In genomic region chr12:65948320-65949008, GRCh38 we compare ENCODE assay signal across 8 cellular contexts.
DNase-seq lines count a peak whose midpoint lies in the region; ATAC-seq and TF ChIP-seq lines count a peak whose summit lies in the region.

No MANE protein-coding gene starts in this region.

- H3K4me3 Mint-ChIP-seq in CD8-positive, alpha-beta T cell: no peak overlapping the region
- no peak overlapping the region for H3K4me3 Mint-ChIP-seq in T-helper 2 cell treated with Interferon-gamma antibody and Interleukin-4, amounts not matched to agents 5 μg/mL and 100 μg/mL, for 36 hours

- CTCF ChIA-PET in CD8-positive, alpha-beta T cell (lab: Charles Lee): no interaction called here

- intact Hi-C loops in left lung (cut with DNase I): no loop called here
- intact Hi-C loops in CD8-positive, alpha-beta T cell (cut with DNase I, micrococcal nuclease): no loop called here

- POLR2A ChIA-PET in CD8-positive, alpha-beta T cell (lab: Charles Lee): no interaction called here

- DNase-seq in LHCN-M2 (ENCODE audit: low read depth) (peak; percentile 92), cerebellar cortex (ENCODE audit: low spot score) (peak; percentile 50), left lung (peak; percentile 58 to 63), tibial nerve (ENCODE audit: low spot score in 2 of 2) (peak; percentile 52 to 62), MV-4-11 (lab: John Stamatoyannopoulos, UW) (no peak), NAMALWA (ENCODE audit: low spot score) (no peak)
- DNase-seq in CD8-positive, alpha-beta T cell: no peak
- no peak for DNase-seq in T-helper 2 cell treated with Interferon-gamma antibody and Interleukin-4, amounts not matched to agents 5 μg/mL and 100 μg/mL, for 36 hours (ENCODE audit: low spot score)

- TF ChIP-seq POLR2A in tibial nerve (IDR thresholded peaks at IDR 0.05): no peak

- H3K27me3 ChIP-seq in left lung (no peaks in the 10 kb centered on the region), tibial nerve (no peaks in the 10 kb centered on the region)
- peaks cover 3% of the 10 kb centered on the region for H3K27me3 ChIP-seq in CD8-positive, alpha-beta T cell (ENCODE audit: insufficient read depth, low read length)

- no peak overlapping the region for H3K27ac ChIP-seq in left lung
- peak overlapping the region in 1 of 4 donors; percentile 34 for H3K27ac ChIP-seq in tibial nerve
- H3K27ac ChIP-seq in CD8-positive, alpha-beta T cell (ENCODE audit: low read depth, low read length): no peak overlapping the region

- H3K36me3 ChIP-seq in left lung (no peaks in the 10 kb centered on the region), tibial nerve (no peaks in the 10 kb centered on the region)
- no peaks in the 10 kb centered on the region for H3K36me3 ChIP-seq in CD8-positive, alpha-beta T cell (ENCODE audit: insufficient read depth, low read length)

- H3K27ac Mint-ChIP-seq in CD8-positive, alpha-beta T cell: no peak overlapping the region
- no peak overlapping the region for H3K27ac Mint-ChIP-seq in T-helper 2 cell treated with Interferon-gamma antibody and Interleukin-4, amounts not matched to agents 5 μg/mL and 100 μg/mL, for 36 hours

- H3K9me3 Mint-ChIP-seq in CD8-positive, alpha-beta T cell: no peaks in the 10 kb centered on the region
- no peaks in the 10 kb centered on the region for H3K9me3 Mint-ChIP-seq in T-helper 2 cell treated with Interferon-gamma antibody and Interleukin-4, amounts not matched to agents 5 μg/mL and 100 μg/mL, for 36 hours

- H3K4me1 Mint-ChIP-seq in CD8-positive, alpha-beta T cell (ENCODE audit: low read depth): no peaks in the 10 kb centered on the region
- H3K4me1 Mint-ChIP-seq in T-helper 2 cell treated with Interferon-gamma antibody and Interleukin-4, amounts not matched to agents 5 μg/mL and 100 μg/mL, for 36 hours (ENCODE audit: low read depth): no peaks in the 10 kb centered on the region

- TF ChIP-seq CTCF in left lung (IDR thresholded peaks at IDR 0.05) (no peak), tibial nerve (IDR thresholded peaks at IDR 0.05) (no peak)
- no peak for TF ChIP-seq CTCF in CD8-positive, alpha-beta T cell (IDR thresholded peaks at IDR 0.05)

- TF ChIP-seq EP300 in tibial nerve (IDR thresholded peaks at IDR 0.05): peak in 1 of 2 donors; percentile 86

- 7 to 9% methylated on average over 11 of the region's 11 CpGs for WGBS in tibial nerve, 2 donors

- H3K4me1 ChIP-seq in left lung (peaks cover 0 to 6% of the 10 kb centered on the region in 2 donors), tibial nerve (peaks cover 0 to 22% (median 6%) of the 10 kb centered on the region in 4 donors)
- no peaks in the 10 kb centered on the region for H3K4me1 ChIP-seq in CD8-positive, alpha-beta T cell (ENCODE audit: insufficient read depth, low read length)

- H3K9me3 ChIP-seq in left lung (no peaks in the 10 kb centered on the region), tibial nerve (no peaks in the 10 kb centered on the region)
- H3K9me3 ChIP-seq in CD8-positive, alpha-beta T cell (ENCODE audit: low read length): no peaks in the 10 kb centered on the region

- peaks cover 3% of the 10 kb centered on the region for H3K27me3 Mint-ChIP-seq in CD8-positive, alpha-beta T cell (ENCODE audit: low read depth)
- H3K27me3 Mint-ChIP-seq in T-helper 2 cell treated with Interferon-gamma antibody and Interleukin-4, amounts not matched to agents 5 μg/mL and 100 μg/mL, for 36 hours (ENCODE audit: low read depth): peaks cover 5% of the 10 kb centered on the region

- ATAC-seq in left lung: peak; percentile 80
- no peak for ATAC-seq in CD8-positive, alpha-beta T cell

- H3K36me3 Mint-ChIP-seq in CD8-positive, alpha-beta T cell: no peaks in the 10 kb centered on the region
- H3K36me3 Mint-ChIP-seq in T-helper 2 cell treated with Interferon-gamma antibody and Interleukin-4, amounts not matched to agents 5 μg/mL and 100 μg/mL, for 36 hours (ENCODE audit: low read depth): no peaks in the 10 kb centered on the region

- H3K4me3 ChIP-seq in left lung: no peak overlapping the region
- H3K4me3 ChIP-seq in tibial nerve: peak overlapping the region in 1 of 4 donors; percentile 28
- no peak overlapping the region for H3K4me3 ChIP-seq in CD8-positive, alpha-beta T cell (ENCODE audit: low read depth, low read length)

Comparison
In these comparisons a context has a peak if more than half of its experiments do, and no peak if none do; other contexts are left out.
1. DNase-seq: peak in LHCN-M2 (single experiment), cerebellar cortex (single experiment), left lung (2 of 2) and tibial nerve (2 of 2); none in CD8-positive, alpha-beta T cell (0 of 7), MV-4-11 (single experiment), NAMALWA (single experiment) and T-helper 2 cell treated with Interferon-gamma antibody and Interleukin-4, amounts not matched to agents 5 μg/mL and 100 μg/mL, for 36 hours (single experiment).